8 cellular contexts compared by ENCODE assay signal in the genomic region with DNA sequence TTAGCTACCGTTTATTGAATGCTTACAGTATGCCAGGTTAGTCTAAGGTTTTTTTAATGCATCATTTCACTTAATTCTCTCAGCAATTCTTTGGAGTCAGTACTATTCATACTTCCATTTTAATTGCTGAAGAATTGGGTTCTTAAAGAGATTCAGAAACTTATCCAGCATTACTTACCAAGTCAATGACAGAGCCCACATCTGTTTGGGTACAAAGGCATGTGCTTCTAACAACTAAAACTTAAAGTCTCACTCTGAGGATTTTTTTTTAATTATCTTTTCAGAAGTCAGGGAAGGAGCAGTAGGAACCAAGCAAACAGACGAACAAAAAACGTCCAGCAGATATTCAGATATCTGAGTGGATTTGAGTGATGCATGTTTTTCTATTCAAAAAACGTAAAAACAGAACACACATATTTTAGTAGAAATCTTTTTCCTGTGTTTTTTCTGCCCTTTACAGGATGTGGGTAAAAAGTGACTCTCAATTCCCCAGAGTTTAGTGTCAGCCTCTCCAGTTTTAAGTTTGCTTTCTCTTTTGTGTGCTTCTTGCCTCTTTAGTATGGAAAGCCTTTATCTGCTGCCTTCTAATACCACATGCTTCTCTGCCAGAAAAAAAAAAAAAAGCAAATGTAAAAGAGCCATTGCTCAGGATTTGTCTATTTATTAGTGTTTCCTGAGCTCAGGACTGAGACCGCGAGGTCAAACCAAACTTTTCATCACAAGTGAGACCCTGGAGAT.
DNase-seq lines count a peak whose midpoint lies in the region; ATAC-seq and TF ChIP-seq lines count a peak whose summit lies in the region.

No MANE protein-coding gene starts in this region.

- H3K27ac Mint-ChIP-seq in activated CD8-positive, alpha-beta T cell treated with anti-CD3 and anti-CD28 coated beads for 36 hours: peak overlapping the region; percentile 85

- no peaks in the 10 kb centered on the region for H3K9me2 ChIP-seq in PC-9 (ENCODE audit: insufficient read depth)

- H3K79me2 ChIP-seq in PC-9 (ENCODE audit: low read depth): no peaks in the 10 kb centered on the region

- no peak overlapping the region for H3K14ac ChIP-seq in neuronal stem cell (ENCODE audit: low read length)

- no peaks in the 10 kb centered on the region for H3K36me3 Mint-ChIP-seq in activated CD8-positive, alpha-beta T cell treated with anti-CD3 and anti-CD28 coated beads for 36 hours (ENCODE audit: low read depth)

- H3K36me3 ChIP-seq in neuronal stem cell (replicated peaks in 1 of 2; ENCODE audit: control insufficient read depth in 2 of 2, insufficient read depth in 2 of 2, low read length in 2 of 2): peaks cover 0 to 67% of the 10 kb centered on the region in 2 donors
- no peaks in the 10 kb centered on the region for H3K36me3 ChIP-seq in PC-9 (ENCODE audit: low read depth)
- peaks cover 0 to 3% (median 0%) of the 10 kb centered on the region in 3 donors for H3K36me3 ChIP-seq in Peyer's patch
- no peaks in the 10 kb centered on the region for H3K36me3 ChIP-seq in MG63

- CTCF ChIA-PET in activated CD8-positive, alpha-beta T cell treated with anti-CD3 and anti-CD28 coated beads for 36 hours (lab: Charles Lee): interaction anchor here (1.4 to 2.1 kb wide), 2 partner anchors 51 to 140 kb away, joined by 3 to 5 read pairs; a partner anchor contains a TSS
- CTCF ChIA-PET in PC-9 (lab: Charles Lee): no interaction called here

- H3K27me3 ChIP-seq in neuronal stem cell (ENCODE audit: control insufficient read depth in 3 of 3, insufficient read depth in 3 of 3, low read depth in 1 of 3, low read length in 3 of 3) (no peaks in the 10 kb centered on the region), PC-9 (ENCODE audit: insufficient read depth, low read depth) (peaks cover 22% of the 10 kb centered on the region), Peyer's patch (no peaks in the 10 kb centered on the region), MG63 (no peaks in the 10 kb centered on the region)

- H4K8ac ChIP-seq in neuronal stem cell (ENCODE audit: low read depth, low read length): no peak overlapping the region

- peaks cover 13 to 29% of the 10 kb centered on the region in 2 donors for H3K4me1 ChIP-seq in neuronal stem cell (ENCODE audit: control insufficient read depth in 2 of 2, insufficient read depth in 1 of 2, low read depth in 1 of 2, low read length in 2 of 2)
- H3K4me1 ChIP-seq in PC-9 (replicated peaks; ENCODE audit: insufficient read depth): no peaks in the 10 kb centered on the region
- no peaks in the 10 kb centered on the region for H3K4me1 ChIP-seq in Peyer's patch

- no peak overlapping the region for H2AK5ac ChIP-seq in neuronal stem cell (ENCODE audit: low read depth, low read length)

- H3K9me3 ChIP-seq in neuronal stem cell (replicated peaks in 1 of 2; ENCODE audit: control insufficient read depth in 2 of 2, insufficient read depth in 1 of 2, low read depth in 1 of 2, low read length in 2 of 2): no peaks in the 10 kb centered on the region
- no peaks in the 10 kb centered on the region for H3K9me3 ChIP-seq in PC-9 (ENCODE audit: insufficient read depth, low read depth)
- no peaks in the 10 kb centered on the region for H3K9me3 ChIP-seq in Peyer's patch
- no peaks in the 10 kb centered on the region for H3K9me3 ChIP-seq in MG63

- no CpG with 5 or more reads among the region's 6 CpGs for WGBS in neuronal stem cell (ENCODE audit: extremely low coverage in 2 of 2, insufficient read length in 2 of 2, insufficient replicate concordance in 1 of 2), 2 donors

- H3K4me3 ChIP-seq in neuronal stem cell (ENCODE audit: low read length in 2 of 2) (no peak overlapping the region), PC-9 (no peak overlapping the region), Peyer's patch (no peak overlapping the region), MG63 (no peak overlapping the region)

- intact Hi-C loops in activated CD8-positive, alpha-beta T cell treated with anti-CD3 and anti-CD28 coated beads for 36 hours (cut with micrococcal nuclease): no loop called here
- intact Hi-C loops in PC-9 (cut with micrococcal nuclease; ENCODE audit: unreplicated experiment): no loop called here

- H2BK15ac ChIP-seq in neuronal stem cell (ENCODE audit: low read length): no peak overlapping the region

- H3K9me3 Mint-ChIP-seq in activated CD8-positive, alpha-beta T cell treated with anti-CD3 and anti-CD28 coated beads for 36 hours: no peaks in the 10 kb centered on the region

- no peaks in the 10 kb centered on the region for H3K79me1 ChIP-seq in neuronal stem cell (ENCODE audit: low read depth, low read length)

- POLR2A ChIA-PET in activated CD8-positive, alpha-beta T cell treated with anti-CD3 and anti-CD28 coated beads for 36 hours (lab: Charles Lee): interaction anchor here (0.6 kb wide), 1 partner anchor 59 kb away, joined by 3 read pairs; no protein-coding TSS in a partner anchor
- POLR2A ChIA-PET in PC-9 (lab: Charles Lee; ENCODE audit: unreplicated experiment): no interaction called here

- no peaks in the 10 kb centered on the region for H4K20me1 ChIP-seq in PC-9 (ENCODE audit: insufficient read depth)

- H3K23ac ChIP-seq in neuronal stem cell (ENCODE audit: low read depth, low read length, poor library complexity): no peak overlapping the region

- H2BK12ac ChIP-seq in neuronal stem cell (ENCODE audit: low read length): no peak overlapping the region

- no peak overlapping the region for H3K27ac ChIP-seq in neuronal stem cell (replicated peaks; ENCODE audit: low read length)
- H3K27ac ChIP-seq in PC-9: no peak overlapping the region
- peak overlapping the region in 2 of 4 donors; percentile 21 to 48 for H3K27ac ChIP-seq in Peyer's patch

- H2AFZ ChIP-seq in neuronal stem cell (ENCODE audit: low read length) (peak overlapping the region; percentile 64), PC-9 (no peak overlapping the region)

- no peak overlapping the region for H3K9ac ChIP-seq in neuronal stem cell (ENCODE audit: low read depth, low read length, poor library complexity)

- ATAC-seq in GM19035 (IDR thresholded peaks at IDR 0.05; ENCODE audit: unreplicated experiment) (peak; percentile 93), HG02852 (IDR thresholded peaks at IDR 0.05; ENCODE audit: unreplicated experiment) (peak; percentile 92)
- peak; percentile 81 for ATAC-seq in activated CD8-positive, alpha-beta T cell treated with anti-CD3 and anti-CD28 coated beads for 36 hours

- no peak overlapping the region for H3K4me2 ChIP-seq in neuronal stem cell (ENCODE audit: insufficient read depth, low read length, poor library complexity, severe bottlenecking)
- H3K4me2 ChIP-seq in PC-9: no peak overlapping the region

- peak overlapping the region; percentile 46 for H3K4me3 Mint-ChIP-seq in activated CD8-positive, alpha-beta T cell treated with anti-CD3 and anti-CD28 coated beads for 36 hours

- H4K91ac ChIP-seq in neuronal stem cell (ENCODE audit: low read depth, low read length, poor library complexity): no peak overlapping the region

- H3F3A ChIP-seq in PC-9 (ENCODE audit: insufficient read depth, low read depth): no peaks in the 10 kb centered on the region

- H3K27me3 Mint-ChIP-seq in activated CD8-positive, alpha-beta T cell treated with anti-CD3 and anti-CD28 coated beads for 36 hours: no peaks in the 10 kb centered on the region

- BruUV-seq in PC-9 (replicated peaks; lab: Mats Ljungman, UMichigan): no TSS peak

- no peak for DNase-seq in activated CD8-positive, alpha-beta T cell treated with anti-CD3 and anti-CD28 coated beads for 36 hours
- no peak for DNase-seq in neuronal stem cell (ENCODE audit: low spot score)
- DNase-seq in PC-9: no peak
- no peak for DNase-seq in NCI-H2029 treated with DMSO at 0.1 percent for 48 hours (lab: John Stamatoyannopoulos, UW)
- no peak for DNase-seq in Peyer's patch
- DNase-seq in MG63: no peak

- no peak overlapping the region for H2BK5ac ChIP-seq in neuronal stem cell (ENCODE audit: low read length)

- no peak overlapping the region for H2BK120ac ChIP-seq in neuronal stem cell (ENCODE audit: low read depth, low read length)

- TF ChIP-seq CTCF in activated CD8-positive, alpha-beta T cell treated with anti-CD3 and anti-CD28 coated beads for 36 hours (IDR thresholded peaks at IDR 0.05): no peak
- TF ChIP-seq CTCF in PC-9 (conservative IDR thresholded peaks at IDR 0.05): no peak
- no peak for TF ChIP-seq CTCF in Peyer's patch (IDR thresholded peaks at IDR 0.05)

- H3K4ac ChIP-seq in neuronal stem cell (ENCODE audit: low read length): no peak overlapping the region

- H3K4me1 Mint-ChIP-seq in activated CD8-positive, alpha-beta T cell treated with anti-CD3 and anti-CD28 coated beads for 36 hours (ENCODE audit: low read depth): peaks cover 26% of the 10 kb centered on the region

- no peak for TF ChIP-seq POLR2A in Peyer's patch (IDR thresholded peaks at IDR 0.05)

- H3K18ac ChIP-seq in neuronal stem cell (ENCODE audit: low read length): no peak overlapping the region
